11 cellular contexts compared by ENCODE assay signal in genomic region chr9:129994947-129995346, GRCh38. TPM values are rescaled to one million over a fixed set of nuclear protein-coding genes. Genes with fewer than 3 reads are reported as not detected.
DNase-seq lines count a peak whose midpoint lies in the region; ATAC-seq and TF ChIP-seq lines count a peak whose summit lies in the region.
"Had no signal": no experiment of that assay in that cellular context is flagged by ENCODE, and none has a peak within 500 bp of the region (broad histone marks: within the 10 kb centered on the region; RNA-seq: fewer than 3 reads in every experiment).

No MANE protein-coding gene starts in this region.

- POLR2A ChIA-PET in activated CD4-positive, alpha-beta memory T cell treated with anti-CD3 and anti-CD28 coated beads for 36 hours (lab: Charles Lee) = interaction anchor here (0.8 to 7.2 kb wide), 14 partner anchors 8 to 109 kb away, joined by 3 to 60 read pairs (median 6); no protein-coding TSS in a partner anchor

- H3K4me3 ChIP-seq in GM06990 (replicated peaks; ENCODE audit: low read depth, low read length) (peak overlapping the region; percentile 10), neural progenitor cell (no peak overlapping the region)
- H3K4me3 ChIP-seq: MG63 had no signal

- no peak for ATAC-seq in stimulated activated memory B cell treated with anti-CD40 and anti-IgM and Interleukin-4, amounts not matched to agents 10 μg/mL and 1 μg/mL and 100 μg/mL, for 72 hours
- ATAC-seq in Right ventricle myocardium superior (ENCODE audit: poor library complexity) (no peak), HG03135 (IDR thresholded peaks at IDR 0.05; ENCODE audit: unreplicated experiment) (no peak)

- no peak overlapping the region for H3K27ac ChIP-seq in neural progenitor cell

- peak overlapping the region; percentile 96 for H3K27ac Mint-ChIP-seq in activated CD4-positive, alpha-beta memory T cell treated with anti-CD3 and anti-CD28 coated beads for 36 hours
- peak overlapping the region; percentile 90 for H3K27ac Mint-ChIP-seq in stimulated activated memory B cell treated with anti-CD40 and anti-IgM and Interleukin-4, amounts not matched to agents 10 μg/mL and 1 μg/mL and 100 μg/mL, for 72 hours
- H3K27ac Mint-ChIP-seq in neural progenitor cell = no peak overlapping the region

- no peak for TF ChIP-seq CTCF in GM06990 (IDR thresholded peaks at IDR 0.05; ENCODE audit: insufficient read depth, low read length, poor library complexity, severe bottlenecking)
- TF ChIP-seq CTCF in neural progenitor cell (IDR thresholded peaks at IDR 0.05) = no peak

- no peaks in the 10 kb centered on the region for H3K9me3 Mint-ChIP-seq in activated CD4-positive, alpha-beta memory T cell treated with anti-CD3 and anti-CD28 coated beads for 36 hours
- no peaks in the 10 kb centered on the region for H3K9me3 Mint-ChIP-seq in stimulated activated memory B cell treated with anti-CD40 and anti-IgM and Interleukin-4, amounts not matched to agents 10 μg/mL and 1 μg/mL and 100 μg/mL, for 72 hours
- H3K9me3 Mint-ChIP-seq in neural progenitor cell = peaks cover 8% of the 10 kb centered on the region

- intact Hi-C loops in activated CD4-positive, alpha-beta memory T cell treated with anti-CD3 and anti-CD28 coated beads for 36 hours (cut with micrococcal nuclease) = loop anchor here (2.0 kb wide), 1 partner anchor 62 kb away; no protein-coding TSS in a partner anchor
- intact Hi-C loops in Right ventricle myocardium superior (cut with DNase I) = no loop called here

- no peaks in the 10 kb centered on the region for H3K4me1 ChIP-seq in neural progenitor cell

- CTCF ChIA-PET in activated CD4-positive, alpha-beta memory T cell treated with anti-CD3 and anti-CD28 coated beads for 36 hours (lab: Charles Lee) = interaction anchor here (1.0 to 1.5 kb wide), 5 partner anchors 13 to 50 kb away, joined by 3 to 4 read pairs (median 3); no protein-coding TSS in a partner anchor

- H4K20me1 ChIP-seq in neural progenitor cell (ENCODE audit: low read depth) = peaks cover 2% of the 10 kb centered on the region

- peaks cover 43% of the 10 kb centered on the region for H3K36me3 Mint-ChIP-seq in activated CD4-positive, alpha-beta memory T cell treated with anti-CD3 and anti-CD28 coated beads for 36 hours
- H3K36me3 Mint-ChIP-seq in stimulated activated memory B cell treated with anti-CD40 and anti-IgM and Interleukin-4, amounts not matched to agents 10 μg/mL and 1 μg/mL and 100 μg/mL, for 72 hours = peaks cover 59% of the 10 kb centered on the region
- H3K36me3 Mint-ChIP-seq in neural progenitor cell = peaks cover 18% of the 10 kb centered on the region

- H3K27me3 Mint-ChIP-seq in activated CD4-positive, alpha-beta memory T cell treated with anti-CD3 and anti-CD28 coated beads for 36 hours = no peaks in the 10 kb centered on the region
- H3K27me3 Mint-ChIP-seq in stimulated activated memory B cell treated with anti-CD40 and anti-IgM and Interleukin-4, amounts not matched to agents 10 μg/mL and 1 μg/mL and 100 μg/mL, for 72 hours = no peaks in the 10 kb centered on the region
- H3K27me3 Mint-ChIP-seq in neural progenitor cell (ENCODE audit: insufficient read depth, low read depth) = peaks cover 2% of the 10 kb centered on the region

- H3K4me2 ChIP-seq in neural progenitor cell = no peak overlapping the region

- H3K4me1 Mint-ChIP-seq in activated CD4-positive, alpha-beta memory T cell treated with anti-CD3 and anti-CD28 coated beads for 36 hours (ENCODE audit: low read depth) = peaks cover 82% of the 10 kb centered on the region
- peaks cover 73% of the 10 kb centered on the region for H3K4me1 Mint-ChIP-seq in stimulated activated memory B cell treated with anti-CD40 and anti-IgM and Interleukin-4, amounts not matched to agents 10 μg/mL and 1 μg/mL and 100 μg/mL, for 72 hours
- peaks cover 5% of the 10 kb centered on the region for H3K4me1 Mint-ChIP-seq in neural progenitor cell

- H3K4me3 Mint-ChIP-seq in activated CD4-positive, alpha-beta memory T cell treated with anti-CD3 and anti-CD28 coated beads for 36 hours = peak overlapping the region; percentile 64
- H3K4me3 Mint-ChIP-seq in stimulated activated memory B cell treated with anti-CD40 and anti-IgM and Interleukin-4, amounts not matched to agents 10 μg/mL and 1 μg/mL and 100 μg/mL, for 72 hours = peak overlapping the region; percentile 67
- H3K4me3 Mint-ChIP-seq in neural progenitor cell = no peak overlapping the region

- DNase-seq in GM06990 (ENCODE audit: extremely low read depth, insufficient read length) (no peak), fibroblast of gingiva (ENCODE audit: low read depth) (peak; percentile 68), neural progenitor cell (ENCODE audit: low spot score) (no peak), Right ventricle myocardium superior (no peak), activated gamma-delta T cell (lab: John Stamatoyannopoulos, UW) (no peak)
- no peak for DNase-seq in activated CD4-positive, alpha-beta memory T cell treated with anti-CD3 and anti-CD28 coated beads for 36 hours
- DNase-seq: erythroblast, T-helper 9 cell had no signal

- H3K36me3 ChIP-seq in GM06990 (ENCODE audit: control insufficient read depth, insufficient read depth, low read length) (peaks cover 6% of the 10 kb centered on the region), neural progenitor cell (no peaks in the 10 kb centered on the region)

- no peak overlapping the region for H2AFZ ChIP-seq in neural progenitor cell (replicated peaks)

- H3K27me3 ChIP-seq in GM06990 (replicated peaks; ENCODE audit: control insufficient read depth, insufficient read depth, low read length) (no peaks in the 10 kb centered on the region), neural progenitor cell (no peaks in the 10 kb centered on the region)
- H3K27me3 ChIP-seq: MG63 had no signal

- H3K79me2 ChIP-seq in neural progenitor cell (ENCODE audit: low read depth) = peaks cover 14% of the 10 kb centered on the region

- H3K9me3 ChIP-seq in neural progenitor cell (ENCODE audit: low read depth) = no peaks in the 10 kb centered on the region
- H3K9me3 ChIP-seq: MG63 had no signal

- H3K9ac ChIP-seq in neural progenitor cell = no peak overlapping the region

- H3F3A ChIP-seq in neural progenitor cell (ENCODE audit: low read depth) = no peaks in the 10 kb centered on the region

RNA-seq across cellular contexts. Expression of gene FNBP1, which starts 48.0 kb away (rescaled TPM):
- 100 to 1,000 TPM; 215 to 228 TPM for total RNA-seq in activated CD4-positive, alpha-beta memory T cell treated with anti-CD3 and anti-CD28 coated beads for 36 hours
- 24.3 and 34.9 TPM in 2 replicates for total RNA-seq in neural progenitor cell (ENCODE audit: low replicate concordance)
- total RNA-seq in Right ventricle myocardium superior = 21.5 TPM

RNA-seq across cellular contexts. Expression of gene GPR107, which starts 58.8 kb away (rescaled TPM):
- total RNA-seq in activated CD4-positive, alpha-beta memory T cell treated with anti-CD3 and anti-CD28 coated beads for 36 hours = 10 to 100 TPM; 20.7 to 22.8 TPM
- total RNA-seq in neural progenitor cell (ENCODE audit: low replicate concordance) (33.2 and 33.8 TPM in 2 replicates), Right ventricle myocardium superior (20.4 TPM)
